ENCODE assay signal across 8 cellular contexts in genomic region chr2:54569745-54570296, GRCh38.
A peak's percentile ranks its signal among the peaks of the same experiment; 100 is the strongest.
DNase-seq lines count a peak whose midpoint lies in the region; ATAC-seq and TF ChIP-seq lines count a peak whose summit lies in the region.

No MANE protein-coding gene starts in this region.

- H3K4me3 ChIP-seq in left ventricle myocardium inferior (peak overlapping the region; percentile 8), uterus (no peak overlapping the region)

- no peaks in the 10 kb centered on the region for H3K9me3 Mint-ChIP-seq in T-helper 2 cell treated with Interferon-gamma antibody and Interleukin-4, amounts not matched to agents 5 μg/mL and 100 μg/mL, for 36 hours

- H3K36me3 ChIP-seq in left ventricle myocardium inferior, result no peaks in the 10 kb centered on the region
- H3K36me3 ChIP-seq in uterus, result no peaks in the 10 kb centered on the region

- no peak for TF ChIP-seq POLR2A in uterus (IDR thresholded peaks at IDR 0.05)

- no peaks in the 10 kb centered on the region for H3K27me3 ChIP-seq in left ventricle myocardium inferior (ENCODE audit: low read depth)
- no peaks in the 10 kb centered on the region for H3K27me3 ChIP-seq in uterus

- H3K9me3 ChIP-seq in left ventricle myocardium inferior (replicated peaks) (no peaks in the 10 kb centered on the region), uterus (no peaks in the 10 kb centered on the region)

- H3K27me3 Mint-ChIP-seq in T-helper 2 cell treated with Interferon-gamma antibody and Interleukin-4, amounts not matched to agents 5 μg/mL and 100 μg/mL, for 36 hours (ENCODE audit: low read depth), result no peaks in the 10 kb centered on the region

- ATAC-seq in left cardiac atrium, result no peak
- ATAC-seq in HG03045 (IDR thresholded peaks at IDR 0.05; ENCODE audit: unreplicated experiment), result no peak
- ATAC-seq in HG02642 (IDR thresholded peaks at IDR 0.05; ENCODE audit: poor library complexity, unreplicated experiment), result no peak

- peaks cover 32% of the 10 kb centered on the region for H3K36me3 Mint-ChIP-seq in T-helper 2 cell treated with Interferon-gamma antibody and Interleukin-4, amounts not matched to agents 5 μg/mL and 100 μg/mL, for 36 hours (ENCODE audit: low read depth)

- TF ChIP-seq CTCF in left ventricle myocardium inferior (IDR thresholded peaks at IDR 0.05; ENCODE audit: borderline replicate concordance) (no peak), uterus (IDR thresholded peaks at IDR 0.05) (no peak)

- DNase-seq in left ventricle myocardium inferior, result no peak
- DNase-seq in left cardiac atrium, result no peak
- DNase-seq in T-helper 2 cell treated with Interferon-gamma antibody and Interleukin-4, amounts not matched to agents 5 μg/mL and 100 μg/mL, for 36 hours (ENCODE audit: low spot score), result no peak
- peak; percentile 46 for DNase-seq in left kidney (ENCODE audit: low read depth, low spot score)
- no peak for DNase-seq in uterus
- DNase-seq in dedifferentiated amniotic fluid mesenchymal stem cell (ENCODE audit: extremely low spot score), result no peak

- peak overlapping the region; percentile 82 for H3K4me3 Mint-ChIP-seq in T-helper 2 cell treated with Interferon-gamma antibody and Interleukin-4, amounts not matched to agents 5 μg/mL and 100 μg/mL, for 36 hours

- H3K4me1 Mint-ChIP-seq in T-helper 2 cell treated with Interferon-gamma antibody and Interleukin-4, amounts not matched to agents 5 μg/mL and 100 μg/mL, for 36 hours (ENCODE audit: low read depth), result peaks cover 81% of the 10 kb centered on the region

- H3K27ac ChIP-seq in left ventricle myocardium inferior (replicated peaks) (peak overlapping the region; percentile 75), uterus (peak overlapping the region; percentile 76 to 85)

- H3K27ac Mint-ChIP-seq in T-helper 2 cell treated with Interferon-gamma antibody and Interleukin-4, amounts not matched to agents 5 μg/mL and 100 μg/mL, for 36 hours, result peak overlapping the region; percentile 92

- intact Hi-C loops in left ventricle myocardium inferior (cut with micrococcal nuclease) (no loop called here), left cardiac atrium (cut with DNase I) (no loop called here), uterus (cut with DNase I; ENCODE audit: low total_unique reads) (no loop called here)

- H3K4me1 ChIP-seq in left ventricle myocardium inferior, result peaks cover 98% of the 10 kb centered on the region
- peaks cover 6 to 20% of the 10 kb centered on the region in 2 donors for H3K4me1 ChIP-seq in uterus
